In genomic region chr2:149143734-149144133, GRCh38 we compare ENCODE assay signal across 33 cellular contexts.
DNase-seq lines count a peak whose midpoint lies in the region; ATAC-seq and TF ChIP-seq lines count a peak whose summit lies in the region.
"Had no signal": no experiment of that assay in that cellular context is flagged by ENCODE, and none has a peak within 500 bp of the region (broad histone marks: within the 10 kb centered on the region; RNA-seq: fewer than 3 reads in every experiment).

No MANE protein-coding gene starts in this region.

- WGBS in transverse colon (ENCODE audit: low coverage in 1 of 2), 2 donors: 66 to 80% methylated on average over 1 of the region's 1 CpG

- in situ Hi-C loops in gastrocnemius medialis (cut with MboI; ENCODE audit: low sequenced_read_pairs in 4 of 4) (no loop called here), transverse colon (cut with MboI; ENCODE audit: low pct_ligation_motif_present in 1 of 4, low pct_unique_long_range_greater_than_20kb in 1 of 4, low sequenced_read_pairs in 3 of 4) (no loop called here)

- no peak for TF ChIP-seq EP300 in transverse colon (IDR thresholded peaks at IDR 0.05; ENCODE audit: low read depth)

- H3K9me3 ChIP-seq in SJCRH30 (replicated peaks) (no peaks in the 10 kb centered on the region), gastrocnemius medialis (no peaks in the 10 kb centered on the region), transverse colon (no peaks in the 10 kb centered on the region)
- H3K9me3 ChIP-seq: heart left ventricle, lower lobe of right lung, psoas muscle, sigmoid colon, tibial nerve had no signal

- H3K27ac ChIP-seq in SJCRH30 (no peak overlapping the region), gastrocnemius medialis (no peak overlapping the region), transverse colon (no peak overlapping the region)
- H3K27ac ChIP-seq: cardiac muscle cell, epithelial cell of prostate, heart left ventricle, lower lobe of right lung, psoas muscle, sigmoid colon, tibial nerve had no signal

- ATAC-seq in HG02938 (IDR thresholded peaks at IDR 0.05; ENCODE audit: unreplicated experiment) (peak; percentile 53), gastrocnemius medialis (no peak)
- ATAC-seq: activated CD4-positive, alpha-beta T cell treated with anti-CD3 and anti-CD28 coated beads for 36 hours; activated CD8-positive, alpha-beta T cell treated with anti-CD3 and anti-CD28 coated beads, Interleukin-2, amount 10 ng/mL, durations not matched to agents 7 days and 5 days; activated naive CD4-positive, alpha-beta T cell treated with anti-CD3 and anti-CD28 coated beads, Interleukin-2, amount 50 U/mL, for 72 hours; HCT116; heart left ventricle; lower lobe of right lung; naive thymus-derived CD8-positive, alpha-beta T cell; psoas muscle had no signal

- H3K4me1 ChIP-seq in SJCRH30 (peaks cover 3% of the 10 kb centered on the region; the same call in 1 of the 2 replicates), gastrocnemius medialis (no peaks in the 10 kb centered on the region), transverse colon (no peaks in the 10 kb centered on the region)
- H3K4me1 ChIP-seq: heart left ventricle, lower lobe of right lung, psoas muscle, sigmoid colon, tibial nerve had no signal

- H3K4me3 ChIP-seq in SJCRH30 (no peak overlapping the region), fibroblast of villous mesenchyme (ENCODE audit: low read depth, low read length) (no peak overlapping the region), gastrocnemius medialis (no peak overlapping the region), foreskin fibroblast (ENCODE audit: low read depth in 1 of 2, low read length in 2 of 2) (no peak overlapping the region), transverse colon (no peak overlapping the region)
- H3K4me3 ChIP-seq: cardiac muscle cell, heart left ventricle, lower lobe of right lung, psoas muscle, sigmoid colon, tibial nerve had no signal

- H3K36me3 ChIP-seq in SJCRH30 (no peaks in the 10 kb centered on the region), gastrocnemius medialis (no peaks in the 10 kb centered on the region), transverse colon (no peaks in the 10 kb centered on the region)
- H3K36me3 ChIP-seq: cardiac muscle cell, heart left ventricle, lower lobe of right lung, sigmoid colon, tibial nerve had no signal

- TF ChIP-seq CTCF in fibroblast of villous mesenchyme (IDR thresholded peaks at IDR 0.05; ENCODE audit: insufficient read depth, low read depth, low read length): no peak
- TF ChIP-seq CTCF in gastrocnemius medialis (IDR thresholded peaks at IDR 0.05 in 4 of 5, conservative IDR thresholded peaks at IDR 0.05 in 1 of 5): no peak
- TF ChIP-seq CTCF in foreskin fibroblast (IDR thresholded peaks at IDR 0.05; ENCODE audit: low read depth, low read length): no peak
- no peak for TF ChIP-seq CTCF in transverse colon (IDR thresholded peaks at IDR 0.05)

- intact Hi-C loops in gastrocnemius medialis (cut with DNase I; ENCODE audit: low total_unique reads) (no loop called here), transverse colon (cut with DNase I; ENCODE audit: low total_unique reads) (no loop called here)

- TF ChIP-seq POLR2A in gastrocnemius medialis (IDR thresholded peaks at IDR 0.05) (no peak), transverse colon (IDR thresholded peaks at IDR 0.05) (no peak)

- H3K27me3 ChIP-seq in SJCRH30 (no peaks in the 10 kb centered on the region), gastrocnemius medialis (no peaks in the 10 kb centered on the region), transverse colon (no peaks in the 10 kb centered on the region)
- H3K27me3 ChIP-seq: cardiac muscle cell, sigmoid colon, tibial nerve had no signal

- peak; percentile 35 for DNase-seq in AG20443 (ENCODE audit: low spot score)
- DNase-seq in SJCRH30: peak; percentile 12 to 46
- DNase-seq in fibroblast of villous mesenchyme (ENCODE audit: low read depth): peak; percentile 47
- DNase-seq in NK-92 (lab: John Stamatoyannopoulos, UW; ENCODE audit: unreplicated experiment): no peak
- DNase-seq in gastrocnemius medialis: no peak
- DNase-seq in foreskin fibroblast: no peak
- no peak for DNase-seq in transverse colon
- DNase-seq: activated CD4-positive, alpha-beta T cell treated with anti-CD3 and anti-CD28 coated beads for 36 hours; activated CD8-positive, alpha-beta T cell treated with anti-CD3 and anti-CD28 coated beads, Interleukin-2, amount 10 ng/mL, durations not matched to agents 7 days and 5 days; activated effector memory CD4-positive, alpha-beta T cell treated with Interleukin-2 at 50 U/mL for 16 hours; activated T-cell treated with anti-CD3 and anti-CD28 coated beads for 4 hours; CD8-positive, alpha-beta memory T cell; DMS 273 treated with DMSO at 0.1 percent for 48 hours; effector CD8-positive, alpha-beta T cell; heart left ventricle; IMR-90; lower lobe of right lung; midbrain; naive thymus-derived CD8-positive, alpha-beta T cell; NCI-H1092 treated with DMSO at 0.1 percent for 48 hours; NCI-H187; NCI-H2171; NCI-H510A; occipital lobe; psoas muscle; sigmoid colon; stimulated activated CD4-positive, alpha-beta T cell treated with anti-CD3 and anti-CD28 coated beads, Interleukin-4, amount 100 ng/mL, for 24 hours had no signal

Comparison
In these comparisons a context has a peak if more than half of its experiments do, and no peak if none do; other contexts are left out.
1. DNase-seq: peak in AG20443 (single experiment), SJCRH30 (2 of 2) and fibroblast of villous mesenchyme (single experiment); none in NK-92 (single experiment), gastrocnemius medialis (0 of 2), foreskin fibroblast (0 of 2) and transverse colon (single experiment).